In genomic region chr3:13407475-13407874, GRCh38 we compare ENCODE assay signal across 26 cellular contexts. TPM values are rescaled to one million over a fixed set of nuclear protein-coding genes. Genes with fewer than 3 reads are reported as not detected.
DNase-seq lines count a peak whose midpoint lies in the region; ATAC-seq, FAIRE-seq and TF ChIP-seq lines count a peak whose summit lies in the region.
"Had no signal": no experiment of that assay in that cellular context is flagged by ENCODE, and none has a peak within 500 bp of the region (broad histone marks: within the 10 kb centered on the region; RNA-seq: fewer than 3 reads in every experiment).

No MANE protein-coding gene starts in this region.

- no peak overlapping the region for H3K27ac ChIP-seq in CD4-positive, alpha-beta memory T cell (ENCODE audit: low read depth, low read length)
- H3K27ac ChIP-seq in kidney (ENCODE audit: low read depth in 2 of 2, low read length in 2 of 2), result no peak overlapping the region
- H3K27ac ChIP-seq: cardiac muscle cell, ovary, SJSA1 had no signal

- DNase-seq in activated T-cell treated with anti-CD3 and anti-CD28 coated beads, Interleukin-2, amount 50 U/mL, for 72 hours, result no peak
- no peak for DNase-seq in activated T-cell treated with anti-CD3 and anti-CD28 coated beads, Interleukin-2, amount 50 U/mL, for 48 hours
- no peak for DNase-seq in CD4-positive, alpha-beta memory T cell
- no peak for DNase-seq in activated CD8-positive, alpha-beta T cell treated with anti-CD3 and anti-CD28 coated beads, Interleukin-2, amount 10 ng/mL, durations not matched to agents 7 days and 5 days
- DNase-seq in kidney (peak; percentile 3), GM13976 (ENCODE audit: low spot score) (no peak), HAP-1 (ENCODE audit: low spot score in 2 of 2) (no peak), OCI-M1 (lab: John Stamatoyannopoulos, UW) (no peak)
- DNase-seq: BE2C; cortex of kidney; effector memory CD4-positive, alpha-beta T cell; GDM1; hypothalamus; left colon; mucosa of descending colon; NCI-H1048; NCI-H446 treated with DMSO at 0.1 percent for 48 hours; NCI-H82; ovary; stimulated activated CD4-positive, alpha-beta T cell treated with anti-CD3 and anti-CD28 coated beads, Interleukin-15, amount 100 ng/mL, for 24 hours; stimulated activated CD4-positive, alpha-beta T cell treated with anti-CD3 and anti-CD28 coated beads, Interleukin-4, amount 100 ng/mL, for 4 hours; trophoblast cell had no signal

- no peak overlapping the region for H3K9ac ChIP-seq in kidney (ENCODE audit: low read length in 2 of 2)

- no peak for ATAC-seq in activated T-cell treated with anti-CD3 and anti-CD28 coated beads, Interleukin-2, amount 50 U/mL, for 72 hours (replicated peaks in 1 of 2)
- ATAC-seq in activated CD8-positive, alpha-beta T cell treated with anti-CD3 and anti-CD28 coated beads, Interleukin-2, amount 10 ng/mL, durations not matched to agents 7 days and 5 days, result no peak
- ATAC-seq: left colon, mucosa of descending colon had no signal

- H3K4me1 Mint-ChIP-seq in activated T-cell treated with anti-CD3 and anti-CD28 coated beads, Interleukin-2, amount 50 U/mL, for 72 hours (ENCODE audit: low read depth), result peaks cover 31% of the 10 kb centered on the region
- peaks cover 23 to 52% (median 42%) of the 10 kb centered on the region in 4 donors for H3K4me1 Mint-ChIP-seq in CD4-positive, alpha-beta memory T cell
- H3K4me1 Mint-ChIP-seq in activated CD8-positive, alpha-beta T cell treated with anti-CD3 and anti-CD28 coated beads, Interleukin-2, amount 10 ng/mL, durations not matched to agents 7 days and 5 days (ENCODE audit: low read depth), result peaks cover 28% of the 10 kb centered on the region

- FAIRE-seq in kidney (lab: Jason Lieb, UNC), result no peak
- FAIRE-seq: astrocyte had no signal

- TF ChIP-seq CTCF in kidney (IDR thresholded peaks at IDR 0.05; ENCODE audit: borderline replicate concordance, extremely low read depth, insufficient read depth), result no peak
- TF ChIP-seq CTCF in GM13976 (IDR thresholded peaks at IDR 0.05; ENCODE audit: borderline replicate concordance, control extremely low read depth, extremely low read depth, insufficient read depth, missing control alignments), result no peak

- intact Hi-C loops in CD4-positive, alpha-beta memory T cell (cut with micrococcal nuclease), result no loop called here
- intact Hi-C loops in kidney (cut with DNase I), result no loop called here

- H3K4me3 ChIP-seq in CD4-positive, alpha-beta memory T cell (ENCODE audit: low read length in 2 of 2), result no peak overlapping the region
- no peak overlapping the region for H3K4me3 ChIP-seq in kidney (ENCODE audit: low read length in 2 of 2)
- no peak overlapping the region for H3K4me3 ChIP-seq in HAP-1
- H3K4me3 ChIP-seq: cardiac muscle cell, mucosa of descending colon, ovary, SJSA1 had no signal

- POLR2A ChIA-PET in CD4-positive, alpha-beta memory T cell (lab: Charles Lee; ENCODE audit: partially characterized antibody), result interaction anchor here (3.8 kb wide), 1 partner anchor 12 kb away, joined by 22 read pairs; the partner anchor contains the start of gene NUP210
- POLR2A ChIA-PET in activated CD8-positive, alpha-beta T cell treated with anti-CD3 and anti-CD28 coated beads, Interleukin-2, amount 10 ng/mL, durations not matched to agents 7 days and 5 days (lab: Charles Lee), result interaction anchor here (1.2 kb wide), 1 partner anchor 9 kb away, joined by 3 read pairs; no protein-coding TSS in a partner anchor

- H3K27ac Mint-ChIP-seq in activated T-cell treated with anti-CD3 and anti-CD28 coated beads, Interleukin-2, amount 50 U/mL, for 72 hours, result peak overlapping the region; percentile 0
- peak overlapping the region; percentile 25 to 89 (median 55) for H3K27ac Mint-ChIP-seq in CD4-positive, alpha-beta memory T cell
- peak overlapping the region; percentile 53 for H3K27ac Mint-ChIP-seq in activated CD8-positive, alpha-beta T cell treated with anti-CD3 and anti-CD28 coated beads, Interleukin-2, amount 10 ng/mL, durations not matched to agents 7 days and 5 days

- CTCF ChIA-PET in CD4-positive, alpha-beta memory T cell (lab: Charles Lee; ENCODE audit: partially characterized antibody), result interaction anchor here (2.5 to 6.8 kb wide), 3 partner anchors 10 to 46 kb away, joined by 8 to 49 read pairs (median 22); no protein-coding TSS in a partner anchor
- CTCF ChIA-PET in activated CD8-positive, alpha-beta T cell treated with anti-CD3 and anti-CD28 coated beads, Interleukin-2, amount 10 ng/mL, durations not matched to agents 7 days and 5 days (lab: Charles Lee), result interaction anchor here (1.0 to 4.0 kb wide), 3 partner anchors 10 to 316 kb away, joined by 3 to 15 read pairs (median 5); no protein-coding TSS in a partner anchor

- peaks cover 40% of the 10 kb centered on the region for H3K4me1 ChIP-seq in CD4-positive, alpha-beta memory T cell (ENCODE audit: insufficient read depth, low read length)
- H3K4me1 ChIP-seq in kidney (ENCODE audit: control insufficient read depth in 1 of 2, insufficient read depth in 1 of 2, low read depth in 1 of 2, low read length in 2 of 2) (no peaks in the 10 kb centered on the region), HAP-1 (peaks cover 16% of the 10 kb centered on the region)
- H3K4me1 ChIP-seq: BE2C, SJSA1 had no signal

- no peaks in the 10 kb centered on the region for H3K27me3 Mint-ChIP-seq in activated T-cell treated with anti-CD3 and anti-CD28 coated beads, Interleukin-2, amount 50 U/mL, for 72 hours (ENCODE audit: low read depth)
- no peaks in the 10 kb centered on the region for H3K27me3 Mint-ChIP-seq in CD4-positive, alpha-beta memory T cell
- H3K27me3 Mint-ChIP-seq in activated CD8-positive, alpha-beta T cell treated with anti-CD3 and anti-CD28 coated beads, Interleukin-2, amount 10 ng/mL, durations not matched to agents 7 days and 5 days (ENCODE audit: low read depth), result no peaks in the 10 kb centered on the region

- no peaks in the 10 kb centered on the region for H3K9me3 Mint-ChIP-seq in activated T-cell treated with anti-CD3 and anti-CD28 coated beads, Interleukin-2, amount 50 U/mL, for 72 hours
- peaks cover 0 to 15% (median 7%) of the 10 kb centered on the region in 8 donors for H3K9me3 Mint-ChIP-seq in CD4-positive, alpha-beta memory T cell
- peaks cover 7% of the 10 kb centered on the region for H3K9me3 Mint-ChIP-seq in activated CD8-positive, alpha-beta T cell treated with anti-CD3 and anti-CD28 coated beads, Interleukin-2, amount 10 ng/mL, durations not matched to agents 7 days and 5 days (ENCODE audit: insufficient read depth)

- H3K36me3 ChIP-seq in CD4-positive, alpha-beta memory T cell (ENCODE audit: insufficient read depth, low read length), result peaks cover 15% of the 10 kb centered on the region
- H3K36me3 ChIP-seq in kidney (ENCODE audit: control insufficient read depth in 1 of 2, insufficient read depth in 2 of 2, low read length in 2 of 2) (no peaks in the 10 kb centered on the region), HAP-1 (replicated peaks) (no peaks in the 10 kb centered on the region; the same call in none of the 2 replicates)
- H3K36me3 ChIP-seq: BE2C, cardiac muscle cell, ovary, SJSA1 had no signal

- no peaks in the 10 kb centered on the region for H3K9me3 ChIP-seq in CD4-positive, alpha-beta memory T cell (ENCODE audit: control insufficient read depth in 1 of 2, low read length in 2 of 2)
- peaks cover 0 to 8% of the 10 kb centered on the region in 2 donors for H3K9me3 ChIP-seq in kidney (ENCODE audit: control insufficient read depth in 1 of 2, low read length in 2 of 2)
- H3K9me3 ChIP-seq in HAP-1, result no peaks in the 10 kb centered on the region
- H3K9me3 ChIP-seq: BE2C had no signal

- H3K36me3 Mint-ChIP-seq in activated T-cell treated with anti-CD3 and anti-CD28 coated beads, Interleukin-2, amount 50 U/mL, for 72 hours (ENCODE audit: insufficient read depth in 2 of 2), result peaks cover 11 to 18% of the 10 kb centered on the region in 2 donors
- H3K36me3 Mint-ChIP-seq in CD4-positive, alpha-beta memory T cell, result peaks cover 21 to 29% of the 10 kb centered on the region in 2 donors
- H3K36me3 Mint-ChIP-seq in activated CD8-positive, alpha-beta T cell treated with anti-CD3 and anti-CD28 coated beads, Interleukin-2, amount 10 ng/mL, durations not matched to agents 7 days and 5 days (ENCODE audit: low read depth), result peaks cover 57% of the 10 kb centered on the region

- no peak overlapping the region for H3K4me3 Mint-ChIP-seq in activated T-cell treated with anti-CD3 and anti-CD28 coated beads, Interleukin-2, amount 50 U/mL, for 72 hours
- peak overlapping the region in 3 of 8 donors; percentile 37 to 59 (median 51) for H3K4me3 Mint-ChIP-seq in CD4-positive, alpha-beta memory T cell
- H3K4me3 Mint-ChIP-seq in activated CD8-positive, alpha-beta T cell treated with anti-CD3 and anti-CD28 coated beads, Interleukin-2, amount 10 ng/mL, durations not matched to agents 7 days and 5 days, result no peak overlapping the region
- H3K4me3 Mint-ChIP-seq: neural crest cell had no signal

- in situ Hi-C loops in GM13976 (cut with MboI; ENCODE audit: low sequenced_read_pairs, unreplicated experiment) (no loop called here), HAP-1 (cut with MboI; ENCODE audit: low sequenced_read_pairs) (no loop called here)

- no peaks in the 10 kb centered on the region for H3K27me3 ChIP-seq in CD4-positive, alpha-beta memory T cell (ENCODE audit: insufficient read depth, low read length)
- no peaks in the 10 kb centered on the region for H3K27me3 ChIP-seq in HAP-1 (ENCODE audit: low read depth)
- H3K27me3 ChIP-seq: BE2C, cardiac muscle cell, ovary, SJSA1 had no signal

RNA-seq across cellular contexts. Expression of gene NUP210, which starts 12.6 kb away (rescaled TPM):
- 100 to 1,000 TPM; 138 to 144 TPM for total RNA-seq in activated T-cell treated with anti-CD3 and anti-CD28 coated beads, Interleukin-2, amount 50 U/mL, for 72 hours
- 100 to 1,000 TPM; 138 to 149 TPM for total RNA-seq in CD4-positive, alpha-beta memory T cell
- polyA plus RNA-seq in CD4-positive, alpha-beta memory T cell, result 10 to 100 TPM; 20.5 to 81.8 TPM
- 100 to 1,000 TPM; 202 to 206 TPM for total RNA-seq in activated CD8-positive, alpha-beta T cell treated with anti-CD3 and anti-CD28 coated beads, Interleukin-2, amount 10 ng/mL, durations not matched to agents 7 days and 5 days
- 22.9 TPM for total RNA-seq in kidney
- polyA plus RNA-seq in kidney (ENCODE audit: insufficient read depth, low read depth, low replicate concordance), result 5.6 TPM

Comparison
In these comparisons a context has a peak if more than half of its experiments do, and no peak if none do; other contexts are left out.
1. H3K27ac Mint-ChIP-seq: peak in every context shown above with its lines; median percentile 55 in CD4-positive, alpha-beta memory T cell; 53 in activated CD8-positive, alpha-beta T cell treated with anti-CD3 and anti-CD28 coated beads, Interleukin-2, amount 10 ng/mL, durations not matched to agents 7 days and 5 days; 0 in activated T-cell treated with anti-CD3 and anti-CD28 coated beads, Interleukin-2, amount 50 U/mL, for 72 hours.